In genomic region chr20:56796345-56796744, GRCh38 we compare ENCODE assay signal across 15 cellular contexts.
"Had no signal": no experiment of that assay in that cellular context is flagged by ENCODE, and none has a peak within 500 bp of the region (broad histone marks: within the 10 kb centered on the region; RNA-seq: fewer than 3 reads in every experiment).

No MANE protein-coding gene starts in this region.

- H2AFZ ChIP-seq: neural progenitor cell had no signal

- H3K4me2 ChIP-seq: neural progenitor cell had no signal

- DNase-seq: activated CD4-positive, alpha-beta T cell treated with anti-CD3 and anti-CD28 coated beads, Interleukin-2, amount 10 ng/mL, durations not matched to agents 24 days and 14 days; activated CD8-positive, alpha-beta T cell treated with anti-CD3 and anti-CD28 coated beads for 36 hours; activated naive CD4-positive, alpha-beta T cell treated with anti-CD3 and anti-CD28 coated beads for 36 hours; activated T-cell treated with anti-CD3 and anti-CD28 coated beads, Interleukin-2, amount 50 U/mL, for 4 hours; anterior cingulate cortex; central memory CD4-positive, alpha-beta T cell; mesendoderm; naive thymus-derived CD4-positive, alpha-beta T cell; stimulated activated CD4-positive, alpha-beta T cell treated with anti-CD3 and anti-CD28 coated beads, Interleukin-2, amount 100 ng/mL, for 24 hours; stimulated activated naive CD4-positive, alpha-beta T cell treated with Interleukin-2 at 50 U/mL for 16 hours; tibial artery; uterus had no signal

- H3K4me1 ChIP-seq: neural progenitor cell, tibial artery, uterus had no signal

- H3K36me3 ChIP-seq: neural progenitor cell, tibial artery, uterus had no signal

- ATAC-seq: activated CD8-positive, alpha-beta T cell treated with anti-CD3 and anti-CD28 coated beads for 36 hours; activated T-cell treated with anti-CD3 and anti-CD28 coated beads, Interleukin-2, amount 50 U/mL, for 4 hours; esophagus mucosa; naive thymus-derived CD4-positive, alpha-beta T cell had no signal

- H3K9ac ChIP-seq: neural progenitor cell had no signal

- H3K27ac ChIP-seq: coronary artery, neural progenitor cell, tibial artery, uterus had no signal

- H3K4me3 ChIP-seq: coronary artery, neural progenitor cell, tibial artery, uterus had no signal

- H3K9me3 ChIP-seq: uterus had no signal

- H3K27me3 ChIP-seq: neural progenitor cell, uterus had no signal
